Comparison of ENCODE assay signal across 10 cellular contexts in genomic region chr13:45325806-45326205, GRCh38. TPM values are rescaled to one million over a fixed set of nuclear protein-coding genes. Genes with fewer than 3 reads are reported as not detected.
DNase-seq lines count a peak whose midpoint lies in the region; ATAC-seq and TF ChIP-seq lines count a peak whose summit lies in the region.
"Had no signal": no experiment of that assay in that cellular context is flagged by ENCODE, and none has a peak within 500 bp of the region (broad histone marks: within the 10 kb centered on the region; RNA-seq: fewer than 3 reads in every experiment).

No MANE protein-coding gene starts in this region.

- no peak overlapping the region for H3K4me2 ChIP-seq in OCI-LY7 (ENCODE audit: low read length)

- no peaks in the 10 kb centered on the region for H3K9me2 ChIP-seq in OCI-LY7 (ENCODE audit: insufficient read depth, low read length)

- H3K9me3 ChIP-seq in adipocyte (ENCODE audit: control insufficient read depth, low read length) = no peaks in the 10 kb centered on the region
- no peaks in the 10 kb centered on the region for H3K9me3 ChIP-seq in stomach
- no peaks in the 10 kb centered on the region for H3K9me3 ChIP-seq in OCI-LY7 (ENCODE audit: low read length)

- no TSS peak for BruUV-seq in OCI-LY7 (replicated peaks; lab: Mats Ljungman, UMichigan)

- H3K36me3 ChIP-seq in adipocyte (ENCODE audit: control insufficient read depth, insufficient read depth, low read length, severe bottlenecking) = no peaks in the 10 kb centered on the region
- no peaks in the 10 kb centered on the region for H3K36me3 ChIP-seq in stomach
- H3K36me3 ChIP-seq in OCI-LY7 (ENCODE audit: insufficient read depth, low read length) = no peaks in the 10 kb centered on the region

- peak; percentile 62 for DNase-seq in H4 (ENCODE audit: low spot score)
- DNase-seq in adipocyte (ENCODE audit: low read depth) = peak; percentile 83
- peak; percentile 88 for DNase-seq in hepatic stellate cell (ENCODE audit: low spot score)
- DNase-seq in stomach = no peak
- DNase-seq in NCI-H524 (lab: John Stamatoyannopoulos, UW) = no peak
- DNase-seq in pons (ENCODE audit: low spot score) = no peak
- no peak for DNase-seq in OCI-LY7 (ENCODE audit: low spot score)
- DNase-seq: activated T-cell treated with anti-CD3 and anti-CD28 coated beads for 4 hours, NCI-H1417 treated with DMSO at 0.1 percent for 48 hours had no signal

- no peak for TF ChIP-seq EP300 in stomach (IDR thresholded peaks at IDR 0.05)

- H4K20me1 ChIP-seq in OCI-LY7 (ENCODE audit: insufficient read depth, low read length) = no peaks in the 10 kb centered on the region

- H3K9ac ChIP-seq in adipocyte (ENCODE audit: low read length) = peak overlapping the region; percentile 7

- CTCF ChIA-PET in OCI-LY7 (lab: Charles Lee; ENCODE audit: unreplicated experiment) = no interaction called here

- H3K27ac ChIP-seq in stomach (peak overlapping the region in 4 of 5 donors; percentile 29 to 72 (median 54)), OCI-LY7 (ENCODE audit: low read depth, low read length, poor library complexity, severe bottlenecking) (no peak overlapping the region)

- no peaks in the 10 kb centered on the region for H3K79me2 ChIP-seq in OCI-LY7 (ENCODE audit: insufficient read depth, low read depth, low read length)

- H2AFZ ChIP-seq in OCI-LY7 (ENCODE audit: low read length) = no peak overlapping the region

- TF ChIP-seq POLR2A in stomach (IDR thresholded peaks at IDR 0.05) = no peak

- POLR2A ChIA-PET in OCI-LY7 (lab: Charles Lee) = no interaction called here

- no peak overlapping the region for H3K4me3 ChIP-seq in adipocyte (ENCODE audit: low read length)
- no peak overlapping the region for H3K4me3 ChIP-seq in stomach
- no peak overlapping the region for H3K4me3 ChIP-seq in OCI-LY7 (ENCODE audit: low read depth, low read length, poor library complexity, severe bottlenecking)

- WGBS in stomach, 5 donors = 59 to 75% (median 68%) methylated on average over 4 of the region's 4 CpGs

- no peak for ATAC-seq in HG03354 (IDR thresholded peaks at IDR 0.05; ENCODE audit: poor library complexity, severe bottlenecking, unreplicated experiment)

- TF ChIP-seq CTCF in stomach (IDR thresholded peaks at IDR 0.05) (no peak), OCI-LY7 (conservative IDR thresholded peaks at IDR 0.05; ENCODE audit: low read length) (no peak)

- H3K27me3 ChIP-seq in adipocyte (replicated peaks; ENCODE audit: control insufficient read depth, insufficient read depth, low read length) (no peaks in the 10 kb centered on the region), stomach (no peaks in the 10 kb centered on the region)

- intact Hi-C loops in stomach (cut with DNase I; ENCODE audit: low total_unique reads) = no loop called here
- intact Hi-C loops in OCI-LY7 (cut with micrococcal nuclease; ENCODE audit: unreplicated experiment) = no loop called here

- H3K4me1 ChIP-seq in adipocyte (ENCODE audit: control insufficient read depth, insufficient read depth, low read length) (peaks cover 39% of the 10 kb centered on the region), stomach (peaks cover 16 to 48% (median 24%) of the 10 kb centered on the region in 4 donors), OCI-LY7 (ENCODE audit: insufficient read depth, low read length, poor library complexity, severe bottlenecking) (peaks cover 22% of the 10 kb centered on the region)

RNA-seq across cellular contexts. Expression of gene TPT1, which starts 15.2 kb away (rescaled TPM):
- 2,361 and 2,437 TPM in 2 replicates for total RNA-seq in H4 (2014; rRNA removed; shearing (Covaris generic))
- 1,000 to 10,000 TPM; 1,648 to 4,994 (median 2,507) TPM for total RNA-seq in stomach
- polyA plus RNA-seq in stomach = over 10,000 TPM in 2 of 3 donors, 1,000 to 10,000 TPM in 1; 7,500 to 11,714 (median 10,124) TPM
- 1,996 and 2,481 TPM in 2 replicates for total RNA-seq in OCI-LY7 (2014; rRNA removed; shearing (Covaris generic))
- 2,337 and 2,698 TPM in 2 replicates for total RNA-seq in OCI-LY7 (2022)

Comparison
In these comparisons a context has a peak if more than half of its experiments do, and no peak if none do; other contexts are left out.
1. DNase-seq: peak in H4 (single experiment), adipocyte (single experiment) and hepatic stellate cell (single experiment); none in stomach (single experiment), NCI-H524 (0 of 2), pons (single experiment) and OCI-LY7 (single experiment).